30 cellular contexts compared by ENCODE assay signal in genomic region chr1:57401671-57402070, GRCh38. TPM values are rescaled to one million over a fixed set of nuclear protein-coding genes. Genes with fewer than 3 reads are reported as not detected.
"Had no signal": no experiment of that assay in that cellular context is flagged by ENCODE, and none has a peak within 500 bp of the region (broad histone marks: within the 10 kb centered on the region; RNA-seq: fewer than 3 reads in every experiment).

No MANE protein-coding gene starts in this region.

- ATAC-seq: heart right ventricle; mucosa of descending colon; natural killer cell treated with Interleukin-12 subunit alpha and Interleukin-12 subunit beta and Interleukin-15 and Interleukin-18, amount 100 ng/mL, for 72 hours; sciatic nerve; stimulated activated effector memory CD8-positive, alpha-beta T cell treated with anti-CD3 and anti-CD28 coated beads, Interleukin-12 subunit alpha, Interleukin-12 subunit beta, amount 100 ng/mL, for 72 hours had no signal

- H3K27ac Mint-ChIP-seq: immature natural killer cell; memory B cell; mesothelial cell of epicardium; naive B cell; natural killer cell treated with Interleukin-12 subunit alpha and Interleukin-12 subunit beta and Interleukin-15 and Interleukin-18, amount 100 ng/mL, for 72 hours; neural progenitor cell; progenitor cell of endocrine pancreas; stimulated activated effector memory CD8-positive, alpha-beta T cell treated with anti-CD3 and anti-CD28 coated beads, Interleukin-12 subunit alpha, Interleukin-12 subunit beta, amount 100 ng/mL, for 72 hours had no signal

- H3K36me3 Mint-ChIP-seq: immature natural killer cell; memory B cell; mesothelial cell of epicardium; naive B cell; natural killer cell treated with Interleukin-12 subunit alpha and Interleukin-12 subunit beta and Interleukin-15 and Interleukin-18, amount 100 ng/mL, for 72 hours; neural progenitor cell; stimulated activated effector memory CD8-positive, alpha-beta T cell treated with anti-CD3 and anti-CD28 coated beads, Interleukin-12 subunit alpha, Interleukin-12 subunit beta, amount 100 ng/mL, for 72 hours had no signal

- H3K79me2 ChIP-seq: parathyroid adenoma had no signal

- DNase-seq: dorsolateral prefrontal cortex; effector CD4-positive, alpha-beta T cell; foreskin fibroblast; glutamatergic neuron; heart right ventricle; hippocampal formation; immature natural killer cell; mucosa of descending colon; naive B cell; stimulated activated CD4-positive, alpha-beta T cell treated with anti-CD3 and anti-CD28 coated beads, Interleukin-12 subunit alpha, Interleukin-12 subunit beta, amount 100 ng/mL, for 4 hours; stimulated activated CD4-positive, alpha-beta T cell treated with anti-CD3 and anti-CD28 coated beads, Interleukin-1b, Interleukin-23, amount 100 ng/mL, for 48 hours; stimulated activated CD4-positive, alpha-beta T cell treated with anti-CD3 and anti-CD28 coated beads, Interleukin-4, amount 100 ng/mL, for 24 hours; stimulated activated naive CD4-positive, alpha-beta T cell treated with Interleukin-2 at 50 U/mL for 16 hours; stomach; thyroid gland; trophoblast cell had no signal

- H3K4me1 Mint-ChIP-seq: immature natural killer cell; memory B cell; mesothelial cell of epicardium; naive B cell; stimulated activated effector memory CD8-positive, alpha-beta T cell treated with anti-CD3 and anti-CD28 coated beads, Interleukin-12 subunit alpha, Interleukin-12 subunit beta, amount 100 ng/mL, for 72 hours had no signal

- H3K36me3 ChIP-seq: heart right ventricle, neural progenitor cell, right atrium auricular region, stomach, thyroid gland had no signal

- H3K4me1 ChIP-seq: parathyroid adenoma, right atrium auricular region, stomach, thyroid gland had no signal

- H3K9ac ChIP-seq: neural progenitor cell, parathyroid adenoma had no signal

- H3K9me3 Mint-ChIP-seq: memory B cell; mesothelial cell of epicardium; naive B cell; neural progenitor cell; stimulated activated effector memory CD8-positive, alpha-beta T cell treated with anti-CD3 and anti-CD28 coated beads, Interleukin-12 subunit alpha, Interleukin-12 subunit beta, amount 100 ng/mL, for 72 hours had no signal

- H3K27me3 ChIP-seq: heart right ventricle, neural progenitor cell, right atrium auricular region, stomach, thyroid gland had no signal

- H3K4me3 ChIP-seq: dorsolateral prefrontal cortex, heart right ventricle, lung, mucosa of descending colon, neural progenitor cell, right atrium auricular region, smooth muscle cell, stomach, thyroid gland had no signal

- H3K9me3 ChIP-seq: heart right ventricle, mucosa of descending colon, right atrium auricular region, stomach, thyroid gland had no signal

- H3K4me2 ChIP-seq: neural progenitor cell, smooth muscle cell had no signal

- H2AFZ ChIP-seq: neural progenitor cell, parathyroid adenoma had no signal

- H3K27me3 Mint-ChIP-seq: naive B cell had no signal

- H3K4me3 Mint-ChIP-seq: immature natural killer cell; memory B cell; mesothelial cell of epicardium; naive B cell; natural killer cell treated with Interleukin-12 subunit alpha and Interleukin-12 subunit beta and Interleukin-15 and Interleukin-18, amount 100 ng/mL, for 72 hours; neural progenitor cell; stimulated activated effector memory CD8-positive, alpha-beta T cell treated with anti-CD3 and anti-CD28 coated beads, Interleukin-12 subunit alpha, Interleukin-12 subunit beta, amount 100 ng/mL, for 72 hours had no signal

- FAIRE-seq: colon, keratinocyte had no signal

- H3K27ac ChIP-seq: dorsolateral prefrontal cortex, heart right ventricle, neural progenitor cell, parathyroid adenoma, right atrium auricular region, stomach, thyroid gland had no signal

RNA-seq across cellular contexts. Expression of gene DAB1, which starts 22.2 kb away (rescaled TPM):
- total RNA-seq: natural killer cell treated with Interleukin-12 subunit alpha and Interleukin-12 subunit beta and Interleukin-15 and Interleukin-18, amount 100 ng/mL, for 72 hours; osteoblast had no signal
